In the genomic region with DNA sequence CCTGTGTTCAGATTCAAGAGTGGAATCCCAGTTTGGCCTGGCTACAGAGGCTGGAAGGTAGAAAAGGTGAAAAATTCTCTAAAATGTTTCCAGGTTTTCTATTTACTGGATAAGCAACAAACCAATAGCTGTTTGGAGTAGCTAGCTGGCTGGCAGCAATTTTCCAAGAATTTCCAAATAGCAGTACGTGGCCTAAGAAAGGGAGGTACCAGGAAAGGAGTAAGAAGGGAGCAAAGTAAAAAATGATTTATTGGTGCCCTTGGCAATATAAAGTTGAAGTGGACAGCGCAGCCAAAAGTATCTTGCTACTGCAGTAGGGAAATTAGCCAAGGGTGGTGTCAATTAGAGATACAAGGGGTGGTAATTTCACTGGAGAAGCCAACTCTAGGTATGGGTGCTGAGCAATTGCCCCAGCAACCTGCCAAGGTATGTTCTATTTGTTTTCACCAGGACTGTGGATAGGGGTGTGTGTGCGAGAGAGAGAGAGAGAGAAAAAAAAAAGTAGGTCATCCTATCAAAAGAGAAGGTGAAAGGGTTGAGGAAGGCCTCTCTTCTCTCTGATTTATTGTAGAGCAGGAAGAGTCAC, we compare ENCODE assay signal across 29 cellular contexts. TPM values are rescaled to one million over a fixed set of nuclear protein-coding genes. Genes with fewer than 3 reads are reported as not detected.
"Had no signal": no experiment of that assay in that cellular context is flagged by ENCODE, and none has a peak within 500 bp of the region (broad histone marks: within the 10 kb centered on the region; RNA-seq: fewer than 3 reads in every experiment).

No MANE protein-coding gene starts in this region.

- H3K27ac ChIP-seq: adrenal gland, coronary artery, upper lobe of right lung, VCaP had no signal

- H3K27ac Mint-ChIP-seq: activated naive CD4-positive, alpha-beta T cell treated with anti-CD3 and anti-CD28 coated beads for 36 hours; activated naive CD8-positive, alpha-beta T cell treated with anti-CD3 and anti-CD28 coated beads for 36 hours; activated T-helper 1 cell treated with anti-CD3 and anti-CD28 coated beads, Interleukin-12 subunit alpha, Interleukin-12 subunit beta, Interleukin-2, Interleukin-4 antibody, amounts not matched to agents 30 ng/mL and 10 ng/mL and 1 ng/mL, durations not matched to agents 14 hours and 24 hours and 36 hours; brain; effector memory CD8-positive, alpha-beta T cell; mesothelial cell of epicardium; naive thymus-derived CD4-positive, alpha-beta T cell; stimulated activated effector memory CD8-positive, alpha-beta T cell treated with anti-CD3 and anti-CD28 coated beads, Interleukin-12 subunit alpha, Interleukin-12 subunit beta, amount 100 ng/mL, for 72 hours; stimulated activated naive CD8-positive, alpha-beta T cell treated with anti-CD3 and anti-CD28 coated beads, Interleukin-15, Interleukin-2, amounts not matched to agents 100 ng/mL and 50 ng/mL, for 24 hours; T-helper 1 cell treated with Interleukin-12 subunit alpha and Interleukin-12 subunit beta and Interleukin-4 antibody, amounts not matched to agents 30 μg/mL and 1 μg/mL, for 36 hours had no signal

- H3K27me3 ChIP-seq: adrenal gland, upper lobe of right lung had no signal

- H3K27me3 Mint-ChIP-seq: brain had no signal

- H3K36me3 ChIP-seq: adrenal gland, upper lobe of right lung had no signal

- H3K36me3 Mint-ChIP-seq: activated naive CD8-positive, alpha-beta T cell treated with anti-CD3 and anti-CD28 coated beads for 36 hours; naive thymus-derived CD4-positive, alpha-beta T cell; stimulated activated effector memory CD8-positive, alpha-beta T cell treated with anti-CD3 and anti-CD28 coated beads, Interleukin-12 subunit alpha, Interleukin-12 subunit beta, amount 100 ng/mL, for 72 hours had no signal

- DNase-seq: activated CD4-positive, alpha-beta T cell treated with anti-CD3 and anti-CD28 coated beads for 4 hours; activated CD4-positive, alpha-beta T cell treated with anti-CD3 and anti-CD28 coated beads, Interleukin-2, amount 50 U/mL, for 48 hours; activated CD8-positive, alpha-beta memory T cell treated with anti-CD3 and anti-CD28 coated beads for 24 hours; activated effector memory CD4-positive, alpha-beta T cell treated with anti-CD3 and anti-CD28 coated beads, Interleukin-2, amount 50 U/mL, for 16 hours; activated naive CD4-positive, alpha-beta T cell treated with anti-CD3 and anti-CD28 coated beads for 36 hours; activated naive CD8-positive, alpha-beta T cell treated with anti-CD3 and anti-CD28 coated beads for 36 hours; activated T-cell treated with anti-CD3 and anti-CD28 coated beads, Interleukin-2, amount 50 U/mL, for 1 hour; adrenal gland; aorta; effector memory CD8-positive, alpha-beta T cell; foreskin fibroblast; head of caudate nucleus; kidney glomerular epithelial cell; naive thymus-derived CD4-positive, alpha-beta T cell; nucleus accumbens; small intestine; stimulated activated CD4-positive, alpha-beta T cell treated with anti-CD3 and anti-CD28 coated beads, Interleukin-4, amount 100 ng/mL, for 24 hours; substantia nigra; T-helper 9 cell; upper lobe of right lung had no signal

- H3K4me1 Mint-ChIP-seq: activated naive CD8-positive, alpha-beta T cell treated with anti-CD3 and anti-CD28 coated beads for 36 hours; brain; mesothelial cell of epicardium; neural crest cell; stimulated activated effector memory CD8-positive, alpha-beta T cell treated with anti-CD3 and anti-CD28 coated beads, Interleukin-12 subunit alpha, Interleukin-12 subunit beta, amount 100 ng/mL, for 72 hours had no signal

- H3K4me3 Mint-ChIP-seq: activated naive CD4-positive, alpha-beta T cell treated with anti-CD3 and anti-CD28 coated beads for 36 hours; activated naive CD8-positive, alpha-beta T cell treated with anti-CD3 and anti-CD28 coated beads for 36 hours; activated T-helper 1 cell treated with anti-CD3 and anti-CD28 coated beads, Interleukin-12 subunit alpha, Interleukin-12 subunit beta, Interleukin-2, Interleukin-4 antibody, amounts not matched to agents 30 ng/mL and 10 ng/mL and 1 ng/mL, durations not matched to agents 14 hours and 24 hours and 36 hours; brain; effector memory CD8-positive, alpha-beta T cell; mesothelial cell of epicardium; naive thymus-derived CD4-positive, alpha-beta T cell; neural crest cell; stimulated activated effector memory CD8-positive, alpha-beta T cell treated with anti-CD3 and anti-CD28 coated beads, Interleukin-12 subunit alpha, Interleukin-12 subunit beta, amount 100 ng/mL, for 72 hours; stimulated activated naive CD8-positive, alpha-beta T cell treated with anti-CD3 and anti-CD28 coated beads, Interleukin-15, Interleukin-2, amounts not matched to agents 100 ng/mL and 50 ng/mL, for 24 hours; T-helper 1 cell treated with Interleukin-12 subunit alpha and Interleukin-12 subunit beta and Interleukin-4 antibody, amounts not matched to agents 30 μg/mL and 1 μg/mL, for 36 hours had no signal

- H3K9me3 Mint-ChIP-seq: T-helper 1 cell treated with Interleukin-12 subunit alpha and Interleukin-12 subunit beta and Interleukin-4 antibody, amounts not matched to agents 30 μg/mL and 1 μg/mL, for 36 hours had no signal

- H3K4me1 ChIP-seq: upper lobe of right lung had no signal

- H3K9me3 ChIP-seq: adrenal gland, upper lobe of right lung had no signal

- H3K4me3 ChIP-seq: adrenal gland, coronary artery, upper lobe of right lung had no signal

RNA-seq across cellular contexts. Expression of gene THBS1, which starts 40.8 kb away (rescaled TPM):
- polyA plus RNA-seq: naive thymus-derived CD4-positive, alpha-beta T cell had no signal
